In the genomic region with DNA sequence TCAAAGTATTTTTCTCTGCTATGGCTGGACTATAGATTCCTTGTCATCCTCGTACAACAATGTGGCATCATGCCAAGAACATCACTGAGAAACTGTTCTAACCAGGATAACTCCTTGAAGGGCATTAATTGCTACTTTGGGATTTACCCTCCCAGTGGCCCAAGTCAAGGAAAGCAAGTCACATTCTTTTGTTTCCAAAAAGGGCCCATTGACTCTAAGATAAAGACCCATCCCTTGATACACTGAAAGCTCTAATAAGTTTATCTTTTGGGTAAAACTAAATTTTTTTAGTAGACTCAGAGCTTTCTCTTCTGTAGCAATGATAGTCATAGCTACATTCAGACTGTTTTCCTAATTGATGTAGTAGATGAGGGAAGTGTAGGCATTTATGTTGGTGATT, we compare ENCODE assay signal across 37 cellular contexts. TPM values are rescaled to one million over a fixed set of nuclear protein-coding genes. Genes with fewer than 3 reads are reported as not detected.
"Had no signal": no experiment of that assay in that cellular context is flagged by ENCODE, and none has a peak within 500 bp of the region (broad histone marks: within the 10 kb centered on the region; RNA-seq: fewer than 3 reads in every experiment).

A gene (plus strand): TSS at position 301 of the 400 bp plus-strand sequence. CDS start 3,833 bp downstream, outside the sequence.

- H3K9ac ChIP-seq: neural progenitor cell, parathyroid adenoma had no signal

- H3K4me1 ChIP-seq: left lung, lower lobe of right lung, neural progenitor cell, parathyroid adenoma, psoas muscle, right lobe of liver, tibial nerve, uterus had no signal

- H2AFZ ChIP-seq: neural progenitor cell, parathyroid adenoma had no signal

- H3K4me3 ChIP-seq: left lung, lower lobe of right lung, neural progenitor cell, psoas muscle, right lobe of liver, smooth muscle cell, tibial nerve, uterus had no signal

- H3K9me3 Mint-ChIP-seq: natural killer cell; neural progenitor cell; stimulated activated naive CD8-positive, alpha-beta T cell treated with anti-CD3 and anti-CD28 coated beads, Interleukin-15, amount 100 ng/mL, for 72 hours; type B pancreatic cell had no signal

- H3K27me3 ChIP-seq: neutrophil, right lobe of liver, tibial nerve had no signal

- H3K79me2 ChIP-seq: parathyroid adenoma had no signal

- DNase-seq: hypothalamus; immature natural killer cell; left colon; left lung; lower lobe of right lung; mesendoderm; naive B cell; natural killer cell; nephron progenitor cell; occipital lobe; psoas muscle; right lobe of liver; stimulated activated CD4-positive, alpha-beta T cell treated with anti-CD3 and anti-CD28 coated beads, Interleukin-1b, Interleukin-23, amount 100 ng/mL, for 48 hours; stimulated activated CD4-positive, alpha-beta T cell treated with anti-CD3 and anti-CD28 coated beads, Interleukin-2, amount 100 ng/mL, for 48 hours; stimulated activated CD4-positive, alpha-beta T cell treated with anti-CD3 and anti-CD28 coated beads, Interleukin-4, amount 100 ng/mL, for 4 hours; stimulated activated CD8-positive, alpha-beta memory T cell treated with anti-CD3 and anti-CD28 coated beads, Interleukin-4, amount 100 ng/mL, for 48 hours; stimulated activated naive CD4-positive, alpha-beta T cell treated with Interleukin-2 at 50 U/mL for 16 hours; stimulated activated naive CD8-positive, alpha-beta T cell treated with anti-CD3 and anti-CD28 coated beads, Interleukin-15, amount 100 ng/mL, for 72 hours; substantia nigra; uterus had no signal

- H3K36me3 Mint-ChIP-seq: immature natural killer cell; mesothelial cell of epicardium; naive B cell; natural killer cell; neural progenitor cell; stimulated activated memory B cell treated with anti-CD40 and anti-IgM and Interleukin-4, amounts not matched to agents 10 μg/mL and 1 μg/mL and 100 μg/mL, for 72 hours; type B pancreatic cell had no signal

- H3K4me2 ChIP-seq: neural progenitor cell, smooth muscle cell had no signal

- FAIRE-seq: islet of Langerhans, kidney had no signal

- H3K36me3 ChIP-seq: left lung, lower lobe of right lung, neural progenitor cell, neutrophil, right lobe of liver, tibial nerve, uterus had no signal

- ATAC-seq: left colon; left lung; lower lobe of right lung; natural killer cell; psoas muscle; right lobe of liver; stimulated activated memory B cell treated with anti-CD40 and anti-IgM and Interleukin-4, amounts not matched to agents 10 μg/mL and 1 μg/mL and 100 μg/mL, for 72 hours; stimulated activated naive CD8-positive, alpha-beta T cell treated with anti-CD3 and anti-CD28 coated beads, Interleukin-15, amount 100 ng/mL, for 72 hours had no signal

- H3K9me3 ChIP-seq: left lung, lower lobe of right lung, neutrophil, psoas muscle, right lobe of liver, tibial nerve, uterus had no signal

- H3K4me1 Mint-ChIP-seq: immature natural killer cell; mesothelial cell of epicardium; naive B cell; natural killer cell; nephron progenitor cell; neural progenitor cell; stimulated activated memory B cell treated with anti-CD40 and anti-IgM and Interleukin-4, amounts not matched to agents 10 μg/mL and 1 μg/mL and 100 μg/mL, for 72 hours; stimulated activated naive CD8-positive, alpha-beta T cell treated with anti-CD3 and anti-CD28 coated beads, Interleukin-15, amount 100 ng/mL, for 72 hours had no signal

- H3K4me3 Mint-ChIP-seq: immature natural killer cell; mesothelial cell of epicardium; naive B cell; natural killer cell; nephron progenitor cell; neural progenitor cell; stimulated activated memory B cell treated with anti-CD40 and anti-IgM and Interleukin-4, amounts not matched to agents 10 μg/mL and 1 μg/mL and 100 μg/mL, for 72 hours; stimulated activated naive CD8-positive, alpha-beta T cell treated with anti-CD3 and anti-CD28 coated beads, Interleukin-15, amount 100 ng/mL, for 72 hours; type B pancreatic cell had no signal

- H3K27ac ChIP-seq: left lung, lower lobe of right lung, neural progenitor cell, neutrophil, parathyroid adenoma, psoas muscle, right lobe of liver, tibial nerve, uterus had no signal

- H3K27ac Mint-ChIP-seq: immature natural killer cell; mesothelial cell of epicardium; natural killer cell; nephron progenitor cell; neural progenitor cell; stimulated activated memory B cell treated with anti-CD40 and anti-IgM and Interleukin-4, amounts not matched to agents 10 μg/mL and 1 μg/mL and 100 μg/mL, for 72 hours; stimulated activated naive CD8-positive, alpha-beta T cell treated with anti-CD3 and anti-CD28 coated beads, Interleukin-15, amount 100 ng/mL, for 72 hours; type B pancreatic cell had no signal

RNA-seq across cellular contexts. Expression of the gene that starts here (rescaled TPM):
- total RNA-seq: kidney, left colon, left lung, lower lobe of right lung, mesothelial cell of epicardium, mononuclear cell, natural killer cell, occipital lobe, osteocyte, posterior vena cava, psoas muscle, right lobe of liver, skeletal muscle tissue, smooth muscle cell, temporal lobe, tibial nerve, ureter, uterus had no signal
- polyA plus RNA-seq: immature natural killer cell, liver, psoas muscle, smooth muscle cell had no signal
